Comparison of ENCODE assay signal across 9 cellular contexts in the genomic region with DNA sequence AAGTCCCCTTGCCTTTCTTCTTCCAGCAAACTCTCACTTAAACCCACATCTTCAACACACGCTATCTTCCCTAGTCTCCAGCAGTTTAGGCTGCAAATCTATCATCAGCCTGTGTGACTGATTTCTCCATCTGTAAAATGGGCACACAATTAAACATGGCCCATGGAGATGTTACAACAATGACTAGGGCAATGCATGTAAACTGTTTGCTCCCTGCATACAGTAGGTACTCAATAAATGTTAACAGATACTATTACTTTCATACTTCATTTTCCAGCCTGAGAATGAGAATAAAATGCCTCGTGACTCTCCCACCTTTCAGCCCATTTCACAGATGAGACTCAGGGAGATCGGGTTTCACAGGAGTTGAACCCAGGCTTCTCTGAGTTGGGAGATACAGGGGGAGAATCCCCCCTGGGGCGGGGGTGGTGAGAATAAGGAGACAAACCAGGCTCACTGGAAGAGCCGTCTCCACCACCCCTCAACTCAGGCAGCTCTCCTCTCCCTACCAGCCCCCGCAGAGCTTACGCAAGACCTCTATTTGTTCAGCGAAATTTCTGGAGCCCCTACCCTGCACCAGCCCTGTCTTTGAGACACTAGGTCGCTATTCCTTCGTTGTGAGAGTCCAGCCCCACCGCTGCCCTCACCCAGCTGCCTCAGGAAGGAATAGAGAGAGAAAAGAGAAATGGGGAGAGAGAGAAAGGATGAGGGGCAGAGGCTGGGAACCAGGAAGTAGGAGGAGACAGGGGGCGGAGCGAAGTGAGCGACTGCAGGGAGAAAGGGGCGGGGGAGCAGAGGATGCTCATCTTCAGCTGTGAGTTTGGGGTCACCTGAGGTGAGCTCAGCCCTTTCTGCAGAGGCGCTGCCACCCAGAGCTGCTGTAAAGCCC.
DNase-seq lines count a peak whose midpoint lies in the region; ATAC-seq lines count a peak whose summit lies in the region.
"Had no signal": no experiment of that assay in that cellular context is flagged by ENCODE, and none has a peak within 500 bp of the region (broad histone marks: within the 10 kb centered on the region; RNA-seq: fewer than 3 reads in every experiment).

No MANE protein-coding gene starts in this region.

- no peak for ATAC-seq in HG03196 (IDR thresholded peaks at IDR 0.05; ENCODE audit: unreplicated experiment)
- no peak for ATAC-seq in HG03432 (IDR thresholded peaks at IDR 0.05; ENCODE audit: unreplicated experiment)

- peak overlapping the region in 1 of 7 experiments; percentile 6 for H3K4me3 ChIP-seq in skin epidermis

- DNase-seq in ELF-1 (ENCODE audit: low read depth, low spot score) (peak; percentile 68), NCI-H69 (lab: John Stamatoyannopoulos, UW) (peak; percentile 76), activated T-cell treated with anti-CD3 and anti-CD28 coated beads for 24 hours (ENCODE audit: low read depth) (peak; percentile 45), head of caudate nucleus (peak; percentile 19 to 84 (median 64)), OCI-M2 (lab: John Stamatoyannopoulos, UW; ENCODE audit: unreplicated experiment) (no peak)
- DNase-seq: naive B cell had no signal

- intact Hi-C loops in head of caudate nucleus (cut with DNase I) = no loop called here

- peak overlapping the region in 14 of 21 experiments; percentile 1 to 76 (median 42) for H3K27ac ChIP-seq in skin epidermis
